In genomic region chr18:62018034-62018760, GRCh38 we compare ENCODE assay signal across 12 cellular contexts.
DNase-seq lines count a peak whose midpoint lies in the region; ATAC-seq and TF ChIP-seq lines count a peak whose summit lies in the region.
"Had no signal": no experiment of that assay in that cellular context is flagged by ENCODE, and none has a peak within 500 bp of the region (broad histone marks: within the 10 kb centered on the region; RNA-seq: fewer than 3 reads in every experiment).

No MANE protein-coding gene starts in this region.

- H3K27ac ChIP-seq in mesenchymal stem cell (ENCODE audit: low read length, poor library complexity, severe bottlenecking) (no peak overlapping the region), tibial nerve (peak overlapping the region in 2 of 4 donors; percentile 23 to 57)
- H3K27ac ChIP-seq: gastrocnemius medialis had no signal

- peak; percentile 14 for DNase-seq in LHCN-M2 (ENCODE audit: low read depth)
- no peak for DNase-seq in endothelial cell (ENCODE audit: low spot score)
- peak; percentile 85 for DNase-seq in mesenchymal stem cell
- peak; percentile 23 to 42 for DNase-seq in tibial nerve (ENCODE audit: low spot score in 2 of 2)
- no peak for DNase-seq in NCI-H1105 treated with DMSO at 0.1 percent for 48 hours (lab: John Stamatoyannopoulos, UW)
- no peak for DNase-seq in KBM-7
- DNase-seq: activated CD4-positive, alpha-beta T cell treated with anti-CD3 and anti-CD28 coated beads for 48 hours; activated naive CD8-positive, alpha-beta T cell treated with anti-CD3 and anti-CD28 coated beads, Interleukin-2, amount 10 ng/mL, durations not matched to agents 7 days and 5 days; gastrocnemius medialis; NCI-H187 treated with DMSO at 0.1 percent for 48 hours had no signal

- no peak overlapping the region for H2BK120ac ChIP-seq in mesenchymal stem cell (ENCODE audit: low read depth, low read length)

- H3K4me1 Mint-ChIP-seq in endothelial cell (ENCODE audit: unreplicated experiment) = no peaks in the 10 kb centered on the region

- H2BK12ac ChIP-seq in mesenchymal stem cell (ENCODE audit: low read length in 2 of 2) = peak overlapping the region; percentile 80 to 90

- no peak overlapping the region for H4K91ac ChIP-seq in mesenchymal stem cell (ENCODE audit: low read length)

- no peak overlapping the region for H3K4me3 Mint-ChIP-seq in endothelial cell (ENCODE audit: unreplicated experiment)
- H3K4me3 Mint-ChIP-seq: activated naive CD8-positive, alpha-beta T cell treated with anti-CD3 and anti-CD28 coated beads, Interleukin-2, amount 10 ng/mL, durations not matched to agents 7 days and 5 days had no signal

- TF ChIP-seq CTCF in endothelial cell (IDR thresholded peaks at IDR 0.05; ENCODE audit: unreplicated experiment) (no peak), tibial nerve (IDR thresholded peaks at IDR 0.05) (no peak)

- H2BK5ac ChIP-seq in mesenchymal stem cell (ENCODE audit: low read depth, low read length, poor library complexity, severe bottlenecking) = no peak overlapping the region

- H3K9ac ChIP-seq in mesenchymal stem cell (ENCODE audit: low read length) = no peak overlapping the region

- H3K4me3 ChIP-seq in mesenchymal stem cell (ENCODE audit: insufficient read depth in 1 of 2, low read depth in 1 of 2, low read length in 2 of 2) = peak overlapping the region in 1 of 2 experiments; percentile 8
- no peak overlapping the region for H3K4me3 ChIP-seq in tibial nerve
- H3K4me3 ChIP-seq: gastrocnemius medialis had no signal

- H3K4ac ChIP-seq in mesenchymal stem cell (ENCODE audit: low read depth in 1 of 2, low read length in 2 of 2) = peak overlapping the region in 1 of 2 experiments; percentile 58

- no peaks in the 10 kb centered on the region for H3K9me3 Mint-ChIP-seq in endothelial cell (ENCODE audit: unreplicated experiment)
- H3K9me3 Mint-ChIP-seq: activated naive CD8-positive, alpha-beta T cell treated with anti-CD3 and anti-CD28 coated beads, Interleukin-2, amount 10 ng/mL, durations not matched to agents 7 days and 5 days had no signal

- H3K36me3 Mint-ChIP-seq in endothelial cell (ENCODE audit: low read depth, unreplicated experiment) = no peaks in the 10 kb centered on the region
- H3K36me3 Mint-ChIP-seq: activated naive CD8-positive, alpha-beta T cell treated with anti-CD3 and anti-CD28 coated beads, Interleukin-2, amount 10 ng/mL, durations not matched to agents 7 days and 5 days had no signal

- no peaks in the 10 kb centered on the region for H3K27me3 ChIP-seq in mesenchymal stem cell (ENCODE audit: control insufficient read depth in 1 of 2, insufficient read depth in 1 of 2, low read length in 2 of 2)
- H3K27me3 ChIP-seq in tibial nerve = no peaks in the 10 kb centered on the region
- H3K27me3 ChIP-seq: gastrocnemius medialis had no signal

- 62% methylated on average over 9 of the region's 9 CpGs for WGBS in mesenchymal stem cell
- WGBS in tibial nerve, 2 donors = 53% methylated on average over 9 of the region's 9 CpGs

- TF ChIP-seq EP300 in tibial nerve (IDR thresholded peaks at IDR 0.05) = no peak

- H2BK15ac ChIP-seq in mesenchymal stem cell (ENCODE audit: low read depth, poor library complexity, severe bottlenecking) = no peak overlapping the region

- no peaks in the 10 kb centered on the region for H3K79me1 ChIP-seq in mesenchymal stem cell (replicated peaks; ENCODE audit: low read length, poor library complexity, severe bottlenecking)

- H3K4me1 ChIP-seq in mesenchymal stem cell (ENCODE audit: control insufficient read depth, insufficient read depth, low read depth, low read length) = no peaks in the 10 kb centered on the region
- H3K4me1 ChIP-seq in tibial nerve = peaks cover 0 to 9% (median 0%) of the 10 kb centered on the region in 4 donors
- H3K4me1 ChIP-seq: gastrocnemius medialis had no signal

- H3K4me2 ChIP-seq in mesenchymal stem cell (ENCODE audit: low read length, poor library complexity, severe bottlenecking) = no peak overlapping the region

- no peak for ATAC-seq in GM18505 (IDR thresholded peaks at IDR 0.05; ENCODE audit: unreplicated experiment)
- ATAC-seq in GM18873 (IDR thresholded peaks at IDR 0.05; ENCODE audit: low FRiP score, unreplicated experiment) = no peak
- ATAC-seq: gastrocnemius medialis had no signal

- H3K14ac ChIP-seq in mesenchymal stem cell (ENCODE audit: low read length in 2 of 2) = no peak overlapping the region

- H3K27ac Mint-ChIP-seq in endothelial cell (ENCODE audit: unreplicated experiment) = peak overlapping the region; percentile 23
- H3K27ac Mint-ChIP-seq: activated naive CD8-positive, alpha-beta T cell treated with anti-CD3 and anti-CD28 coated beads, Interleukin-2, amount 10 ng/mL, durations not matched to agents 7 days and 5 days had no signal

- H3K18ac ChIP-seq in mesenchymal stem cell (ENCODE audit: low read depth in 1 of 2, low read length in 2 of 2) = peak overlapping the region; percentile 76 to 77

- H3K36me3 ChIP-seq in mesenchymal stem cell (ENCODE audit: control insufficient read depth in 1 of 2, insufficient read depth in 2 of 2, low read depth in 1 of 2, low read length in 2 of 2) (no peaks in the 10 kb centered on the region), tibial nerve (no peaks in the 10 kb centered on the region)
- H3K36me3 ChIP-seq: gastrocnemius medialis had no signal

- H4K8ac ChIP-seq in mesenchymal stem cell (ENCODE audit: low read length) = peak overlapping the region; percentile 55

- no peaks in the 10 kb centered on the region for H3K27me3 Mint-ChIP-seq in endothelial cell (ENCODE audit: unreplicated experiment)

- no peak overlapping the region for H2AFZ ChIP-seq in mesenchymal stem cell (ENCODE audit: low read depth, low read length)

- in situ Hi-C loops in KBM-7 (cut with MboI; ENCODE audit: low pct_unique_long_range_greater_than_20kb, low sequenced_read_pairs) = no loop called here

- H3K23ac ChIP-seq in mesenchymal stem cell (ENCODE audit: low read length in 2 of 2) = no peak overlapping the region

- TF ChIP-seq POLR2A in tibial nerve (IDR thresholded peaks at IDR 0.05) = no peak
- no peak for TF ChIP-seq POLR2A in GM18505 (IDR thresholded peaks at IDR 0.05; ENCODE audit: borderline replicate concordance, extremely low read depth, insufficient read depth, insufficient read length)

- H3K9me3 ChIP-seq in mesenchymal stem cell (ENCODE audit: control insufficient read depth, low read length) (no peaks in the 10 kb centered on the region), tibial nerve (no peaks in the 10 kb centered on the region)
- H3K9me3 ChIP-seq: gastrocnemius medialis had no signal

- H2AK5ac ChIP-seq in mesenchymal stem cell (ENCODE audit: low read length, severe bottlenecking) = no peak overlapping the region

Comparison
In these comparisons a context has a peak if more than half of its experiments do, and no peak if none do; other contexts are left out.
1. DNase-seq: peak in LHCN-M2 (single experiment), mesenchymal stem cell (single experiment) and tibial nerve (2 of 2); none in endothelial cell (single experiment), NCI-H1105 treated with DMSO at 0.1 percent for 48 hours (single experiment) and KBM-7 (single experiment).